ENCODE assay signal across 7 cellular contexts in the genomic region with DNA sequence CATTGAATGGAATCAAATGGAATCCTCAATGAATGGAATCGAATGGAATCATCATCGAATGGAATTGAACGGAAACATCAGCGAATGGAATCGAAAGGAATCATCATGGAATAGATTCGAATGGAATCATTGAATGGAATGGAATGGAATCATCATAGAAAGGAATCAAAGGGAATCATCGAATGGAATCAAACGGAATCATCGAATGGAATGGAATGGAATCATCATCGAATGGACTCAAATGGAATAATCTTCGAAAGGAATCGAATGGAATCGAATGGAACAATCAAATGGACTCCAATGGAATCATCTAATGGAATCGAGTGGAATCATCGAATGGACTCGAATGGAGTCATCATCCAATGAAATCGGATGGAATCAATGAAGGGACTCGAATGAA.
A peak's percentile ranks its signal among the peaks of the same experiment; 100 is the strongest.
DNase-seq lines count a peak whose midpoint lies in the region; ATAC-seq and TF ChIP-seq lines count a peak whose summit lies in the region.
"Not testable (repeated sequence)": the region's sequence is repeated elsewhere in the genome, so short reads cannot be mapped to it uniquely, and the experiment has no call there.

No MANE protein-coding gene starts in this region.

- DNase-seq in DND-41, result peak; percentile 22
- DNase-seq in activated CD4-positive, alpha-beta T cell treated with anti-CD3 and anti-CD28 coated beads, Interleukin-2, amount 10 ng/mL, durations not matched to agents 24 days and 14 days, result peak; percentile 86
- peak; percentile 53 for DNase-seq in brain microvascular endothelial cell
- peak; percentile 75 for DNase-seq in right atrium auricular region (ENCODE audit: low spot score)
- DNase-seq in mucosa of gallbladder (ENCODE audit: low spot score), result peak; percentile 48
- DNase-seq in osteocyte (ENCODE audit: extremely low spot score, unreplicated experiment), result peak; percentile 94
- peak; percentile 34 to 67 for DNase-seq in stimulated activated naive CD8-positive, alpha-beta T cell treated with anti-CD3 and anti-CD28 coated beads, Interleukin-15, amount 100 ng/mL, for 72 hours

- H3K27ac ChIP-seq in DND-41 (ENCODE audit: low read length); brain microvascular endothelial cell; right atrium auricular region: not testable (repeated sequence)

- not testable (repeated sequence) for H3K9me3 ChIP-seq in DND-41 (ENCODE audit: insufficient read depth, low read length, severe bottlenecking); right atrium auricular region

- H3K4me3 Mint-ChIP-seq in activated CD4-positive, alpha-beta T cell treated with anti-CD3 and anti-CD28 coated beads, Interleukin-2, amount 10 ng/mL, durations not matched to agents 24 days and 14 days; osteocyte (ENCODE audit: unreplicated experiment); stimulated activated naive CD8-positive, alpha-beta T cell treated with anti-CD3 and anti-CD28 coated beads, Interleukin-15, amount 100 ng/mL, for 72 hours: not testable (repeated sequence)

- not testable (repeated sequence) for H3K79me2 ChIP-seq in DND-41 (ENCODE audit: insufficient read depth, low read length)

- H3K9ac ChIP-seq in DND-41 (ENCODE audit: low read depth, low read length), result not testable (repeated sequence)

- intact Hi-C loops in activated CD4-positive, alpha-beta T cell treated with anti-CD3 and anti-CD28 coated beads, Interleukin-2, amount 10 ng/mL, durations not matched to agents 24 days and 14 days (cut with micrococcal nuclease), result not testable (repeated sequence)

- in situ Hi-C loops in brain microvascular endothelial cell (cut with HindIII; ENCODE audit: low pct_ligation_motif_present, low sequenced_read_pairs), result not testable (repeated sequence)

- H3K9me3 Mint-ChIP-seq in activated CD4-positive, alpha-beta T cell treated with anti-CD3 and anti-CD28 coated beads, Interleukin-2, amount 10 ng/mL, durations not matched to agents 24 days and 14 days; osteocyte (ENCODE audit: unreplicated experiment); stimulated activated naive CD8-positive, alpha-beta T cell treated with anti-CD3 and anti-CD28 coated beads, Interleukin-15, amount 100 ng/mL, for 72 hours: not testable (repeated sequence)

- ATAC-seq in DND-41 (ENCODE audit: insufficient read depth, low read depth); stimulated activated naive CD8-positive, alpha-beta T cell treated with anti-CD3 and anti-CD28 coated beads, Interleukin-15, amount 100 ng/mL, for 72 hours: not testable (repeated sequence)

- H3K27ac Mint-ChIP-seq in activated CD4-positive, alpha-beta T cell treated with anti-CD3 and anti-CD28 coated beads, Interleukin-2, amount 10 ng/mL, durations not matched to agents 24 days and 14 days; osteocyte (ENCODE audit: unreplicated experiment); stimulated activated naive CD8-positive, alpha-beta T cell treated with anti-CD3 and anti-CD28 coated beads, Interleukin-15, amount 100 ng/mL, for 72 hours: not testable (repeated sequence)

- H3K27me3 Mint-ChIP-seq in activated CD4-positive, alpha-beta T cell treated with anti-CD3 and anti-CD28 coated beads, Interleukin-2, amount 10 ng/mL, durations not matched to agents 24 days and 14 days; osteocyte (ENCODE audit: unreplicated experiment); stimulated activated naive CD8-positive, alpha-beta T cell treated with anti-CD3 and anti-CD28 coated beads, Interleukin-15, amount 100 ng/mL, for 72 hours: not testable (repeated sequence)

- not testable (repeated sequence) for H3K27me3 ChIP-seq in DND-41 (ENCODE audit: insufficient read depth, low read length, poor library complexity); brain microvascular endothelial cell (replicated peaks); right atrium auricular region

- not testable (repeated sequence) for H3K4me1 Mint-ChIP-seq in activated CD4-positive, alpha-beta T cell treated with anti-CD3 and anti-CD28 coated beads, Interleukin-2, amount 10 ng/mL, durations not matched to agents 24 days and 14 days; osteocyte (ENCODE audit: unreplicated experiment); stimulated activated naive CD8-positive, alpha-beta T cell treated with anti-CD3 and anti-CD28 coated beads, Interleukin-15, amount 100 ng/mL, for 72 hours

- H3K36me3 Mint-ChIP-seq in activated CD4-positive, alpha-beta T cell treated with anti-CD3 and anti-CD28 coated beads, Interleukin-2, amount 10 ng/mL, durations not matched to agents 24 days and 14 days (ENCODE audit: low read depth); osteocyte (ENCODE audit: unreplicated experiment): not testable (repeated sequence)

- not testable (repeated sequence) for H3K4me2 ChIP-seq in DND-41 (ENCODE audit: insufficient read depth, low read length)

- H3K36me3 ChIP-seq in DND-41 (ENCODE audit: insufficient read depth, low read length); brain microvascular endothelial cell (replicated peaks); right atrium auricular region: not testable (repeated sequence)

- H3K4me3 ChIP-seq in DND-41 (ENCODE audit: low read depth in 1 of 2, low read length in 2 of 2); brain microvascular endothelial cell (ENCODE audit: low read depth, low read length); right atrium auricular region: not testable (repeated sequence)

- H4K20me1 ChIP-seq in DND-41 (ENCODE audit: insufficient read depth, low read length), result not testable (repeated sequence)

- not testable (repeated sequence) for H3K4me1 ChIP-seq in DND-41 (ENCODE audit: insufficient read depth, low read length); right atrium auricular region

- not testable (repeated sequence) for H2AFZ ChIP-seq in DND-41 (ENCODE audit: low read depth, low read length)

- not testable (repeated sequence) for TF ChIP-seq CTCF in DND-41 (IDR thresholded peaks at IDR 0.05; ENCODE audit: borderline replicate concordance, extremely low read depth, low read length, poor library complexity, severe bottlenecking); brain microvascular endothelial cell (IDR thresholded peaks at IDR 0.05; ENCODE audit: low read depth, low read length, missing control alignments); right atrium auricular region (IDR thresholded peaks at IDR 0.05); osteocyte (IDR thresholded peaks at IDR 0.05)

Comparison
In these comparisons a context has a peak if more than half of its experiments do, and no peak if none do; other contexts are left out.
1. DNase-seq: peak in every context shown above with its lines; median percentile 94 in osteocyte; 86 in activated CD4-positive, alpha-beta T cell treated with anti-CD3 and anti-CD28 coated beads, Interleukin-2, amount 10 ng/mL, durations not matched to agents 24 days and 14 days; 75 in right atrium auricular region; 53 in brain microvascular endothelial cell; 50 in stimulated activated naive CD8-positive, alpha-beta T cell treated with anti-CD3 and anti-CD28 coated beads, Interleukin-15, amount 100 ng/mL, for 72 hours; 48 in mucosa of gallbladder; 22 in DND-41.